Comparison of ENCODE assay signal across 16 cellular contexts in genomic region chr2:129008881-129009554, GRCh38.
"Had no signal": no experiment of that assay in that cellular context is flagged by ENCODE, and none has a peak within 500 bp of the region (broad histone marks: within the 10 kb centered on the region; RNA-seq: fewer than 3 reads in every experiment).

No MANE protein-coding gene starts in this region.

- ATAC-seq: activated CD4-positive, CD25-positive, alpha-beta regulatory T cell treated with anti-CD3 and anti-CD28 coated beads, Interleukin-2, amount 50 U/mL, for 24 hours; activated CD8-positive, alpha-beta T cell treated with anti-CD3 and anti-CD28 coated beads for 36 hours; activated T-cell treated with anti-CD3 and anti-CD28 coated beads, Interleukin-2, amount 50 U/mL, for 72 hours had no signal

- DNase-seq: activated CD4-positive, alpha-beta T cell treated with anti-CD3 and anti-CD28 coated beads for 4 hours; activated CD8-positive, alpha-beta memory T cell treated with anti-CD3 and anti-CD28 coated beads, Interleukin-2, amount 50 U/mL, for 4 hours; activated CD8-positive, alpha-beta T cell treated with anti-CD3 and anti-CD28 coated beads for 36 hours; activated gamma-delta T cell treated with Interleukin-2 at 50 U/mL for 16 hours; activated naive CD4-positive, alpha-beta T cell treated with anti-CD3 and anti-CD28 coated beads, Interleukin-2, amount 10 ng/mL, durations not matched to agents 7 days and 5 days; activated naive CD8-positive, alpha-beta T cell treated with anti-CD3 and anti-CD28 coated beads for 36 hours; activated T-cell treated with anti-CD3 and anti-CD28 coated beads, Interleukin-2, amount 50 U/mL, for 72 hours; MM.1S; NCI-H1105; NCI-H1436; NCI-H1694 treated with DMSO at 0.1 percent for 48 hours; NCI-H2029 treated with DMSO at 0.1 percent for 48 hours; NCI-H510A treated with DMSO at 0.1 percent for 48 hours; Peyer's patch; SHP77 treated with DMSO at 0.1 percent for 48 hours had no signal
